ENCODE assay signal across 8 cellular contexts in the genomic region with DNA sequence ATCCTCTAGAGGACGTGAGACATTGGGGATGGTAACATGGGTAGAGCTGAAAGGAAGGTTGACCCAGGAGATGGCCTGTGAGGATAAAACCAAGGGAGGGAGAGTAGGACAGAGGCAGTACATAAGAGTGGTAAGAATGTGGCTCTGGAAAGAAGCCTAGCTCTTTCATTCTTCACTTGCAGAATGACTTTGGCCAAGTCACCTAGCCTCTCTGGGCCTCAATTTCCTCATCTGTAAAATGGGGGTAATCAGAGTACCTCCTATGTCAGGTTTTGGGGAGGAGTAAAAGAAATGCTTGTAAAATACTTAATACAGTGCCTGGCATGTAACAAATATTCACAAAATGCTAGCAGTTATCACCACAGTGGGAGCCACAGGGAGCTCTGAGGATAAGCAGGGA. TPM values are rescaled to one million over a fixed set of nuclear protein-coding genes. Genes with fewer than 3 reads are reported as not detected.
DNase-seq lines count a peak whose midpoint lies in the region; ATAC-seq and TF ChIP-seq lines count a peak whose summit lies in the region.

No MANE protein-coding gene starts in this region.

- DNase-seq in cardiac muscle cell (ENCODE audit: low read depth in 1 of 2, low spot score in 1 of 2) (no peak), left cardiac atrium (no peak), upper lobe of right lung (no peak), DMS53 treated with DMSO at 0.1 percent for 48 hours (lab: John Stamatoyannopoulos, UW; ENCODE audit: unreplicated experiment) (no peak)

- peaks cover 66% of the 10 kb centered on the region for H3K4me1 Mint-ChIP-seq in brain

- H3K4me1 ChIP-seq in cardiac muscle cell (ENCODE audit: low read depth) (peaks cover 29% of the 10 kb centered on the region), mesodermal cell (ENCODE audit: control insufficient read depth, insufficient read depth, low read length, poor library complexity, severe bottlenecking) (peaks cover 30% of the 10 kb centered on the region), upper lobe of right lung (peaks cover 56% of the 10 kb centered on the region)

- intact Hi-C loops in left cardiac atrium (cut with DNase I) = no loop called here
- intact Hi-C loops in upper lobe of right lung (cut with DNase I) = no loop called here

- H3K36me3 ChIP-seq in cardiac muscle cell = peaks cover 6% of the 10 kb centered on the region
- H3K36me3 ChIP-seq in mesodermal cell (ENCODE audit: control insufficient read depth, insufficient read depth, low read length) = peaks cover 23% of the 10 kb centered on the region
- peaks cover 12% of the 10 kb centered on the region for H3K36me3 ChIP-seq in upper lobe of right lung

- no peak for ATAC-seq in left cardiac atrium
- ATAC-seq in upper lobe of right lung = no peak
- no peak for ATAC-seq in HG03097 (IDR thresholded peaks at IDR 0.05; ENCODE audit: low FRiP score, unreplicated experiment)
- no peak for ATAC-seq in HG03457 (IDR thresholded peaks at IDR 0.05; ENCODE audit: unreplicated experiment)

- peak overlapping the region; percentile 90 to 99 (median 98) for H3K4me3 Mint-ChIP-seq in brain

- H3K4me3 ChIP-seq in cardiac muscle cell (peak overlapping the region; percentile 40), mesodermal cell (ENCODE audit: extremely low read depth, insufficient read depth, low read length, poor library complexity, severe bottlenecking) (peak overlapping the region; percentile 75), upper lobe of right lung (peak overlapping the region; percentile 90)

- H3K27me3 Mint-ChIP-seq in brain = peaks cover 7% of the 10 kb centered on the region

- H3K36me3 Mint-ChIP-seq in brain = peaks cover 6% of the 10 kb centered on the region

- H3K9me3 ChIP-seq in cardiac muscle cell (ENCODE audit: low read depth) (no peaks in the 10 kb centered on the region), mesodermal cell (ENCODE audit: control insufficient read depth, low read length) (no peaks in the 10 kb centered on the region), upper lobe of right lung (no peaks in the 10 kb centered on the region)

- H3K27me3 ChIP-seq in cardiac muscle cell (no peaks in the 10 kb centered on the region), upper lobe of right lung (no peaks in the 10 kb centered on the region)

- peaks cover 0 to 7% (median 0%) of the 10 kb centered on the region in 5 experiments for H3K9me3 Mint-ChIP-seq in brain

- TF ChIP-seq CTCF in cardiac muscle cell (IDR thresholded peaks at IDR 0.05; ENCODE audit: low read depth, low read length) (no peak), brain (conservative IDR thresholded peaks at IDR 0.05) (no peak), upper lobe of right lung (IDR thresholded peaks at IDR 0.05) (no peak)

- peak overlapping the region; percentile 97 to 100 (median 99) for H3K27ac Mint-ChIP-seq in brain

- WGBS in mesodermal cell (ENCODE audit: insufficient coverage in 2 of 2), 2 experiments = 60% methylated on average over 1 of the region's 1 CpG; no CpG with 5 or more reads in 1 of the 2 experiments

- H3K27ac ChIP-seq in cardiac muscle cell = peak overlapping the region; percentile 94
- peak overlapping the region; percentile 98 for H3K27ac ChIP-seq in mesodermal cell (ENCODE audit: low read depth, low read length, severe bottlenecking)
- H3K27ac ChIP-seq in upper lobe of right lung = peak overlapping the region; percentile 97

RNA-seq across cellular contexts. Expression of a gene that starts 6.9 kb away (rescaled TPM):
- total RNA-seq in cardiac muscle cell (11.1 and 20.8 TPM in 2 replicates), left cardiac atrium (10 to 100 TPM; 24.2 to 31.7 TPM), upper lobe of right lung (48.3 TPM)
- polyA plus RNA-seq in cardiac muscle cell (9.0 and 9.7 TPM in 2 replicates), brain (ENCODE audit: insufficient read depth, low read depth, low replicate concordance) (31.8 TPM)
- polyA plus RNA-seq in mesodermal cell (2013, experiment 1 of 2) = 41.4 TPM
- polyA plus RNA-seq in mesodermal cell (2013, experiment 2 of 2) = 37.3 TPM

RNA-seq across cellular contexts. Expression of a gene that starts 14.0 kb away (rescaled TPM):
- total RNA-seq in cardiac muscle cell (27.4 and 51.2 TPM in 2 replicates), left cardiac atrium (10 to 100 TPM; 32.5 to 33.6 TPM), upper lobe of right lung (10.7 TPM)
- polyA plus RNA-seq in cardiac muscle cell (31.3 and 66.1 TPM in 2 replicates), brain (ENCODE audit: insufficient read depth, low read depth, low replicate concordance) (9.8 TPM)
- polyA plus RNA-seq in mesodermal cell (2013, experiment 1 of 2) = 240 TPM
- 335 TPM for polyA plus RNA-seq in mesodermal cell (2013, experiment 2 of 2)

RNA-seq across cellular contexts. Expression of a gene that starts 16.5 kb away (rescaled TPM):
- total RNA-seq in cardiac muscle cell = 107 and 130 TPM in 2 replicates
- 158 and 168 TPM in 2 replicates for polyA plus RNA-seq in cardiac muscle cell
- 10 to 100 TPM; 66.9 to 83.1 TPM for total RNA-seq in left cardiac atrium
- polyA plus RNA-seq in brain (ENCODE audit: insufficient read depth, low read depth, low replicate concordance) = 262 TPM
- polyA plus RNA-seq in mesodermal cell (2013, experiment 1 of 2) = 70.4 TPM
- polyA plus RNA-seq in mesodermal cell (2013, experiment 2 of 2) = 59.4 TPM
- 58.7 TPM for total RNA-seq in upper lobe of right lung

RNA-seq across cellular contexts. Expression of a gene that starts 16.9 kb away (rescaled TPM):
- total RNA-seq in cardiac muscle cell = 14.0 and 14.3 TPM in 2 replicates
- 10.7 and 13.7 TPM in 2 replicates for polyA plus RNA-seq in cardiac muscle cell
- total RNA-seq in left cardiac atrium = 10 to 100 TPM; 15.6 to 17.1 TPM
- 11.5 TPM for polyA plus RNA-seq in brain (ENCODE audit: insufficient read depth, low read depth, low replicate concordance)
- polyA plus RNA-seq in mesodermal cell (2013, experiment 1 of 2) = 55.6 TPM
- polyA plus RNA-seq in mesodermal cell (2013, experiment 2 of 2) = 97.7 TPM
- 7.2 TPM for total RNA-seq in upper lobe of right lung

RNA-seq across cellular contexts. Expression of a gene that starts 47.7 kb away (rescaled TPM):
- 40.2 and 64.7 TPM in 2 replicates for total RNA-seq in cardiac muscle cell
- 15.9 and 19.7 TPM in 2 replicates for polyA plus RNA-seq in cardiac muscle cell
- 10 to 100 TPM; 24.9 to 32.9 TPM for total RNA-seq in left cardiac atrium
- polyA plus RNA-seq in brain (ENCODE audit: insufficient read depth, low read depth, low replicate concordance) = 76.2 TPM
- 57.2 TPM for polyA plus RNA-seq in mesodermal cell (2013, experiment 1 of 2)
- polyA plus RNA-seq in mesodermal cell (2013, experiment 2 of 2) = 54.5 TPM
- total RNA-seq in upper lobe of right lung = 93.0 TPM

Comparison
In these comparisons a context has a peak if more than half of its experiments do, and no peak if none do; other contexts are left out.
1. H3K4me3 ChIP-seq: peak in every context shown above with its lines; median percentile 90 in upper lobe of right lung; 75 in mesodermal cell; 40 in cardiac muscle cell.